In genomic region chr2:20713585-20713984, GRCh38 we compare ENCODE assay signal across 1 cellular context. TPM values are rescaled to one million over a fixed set of nuclear protein-coding genes. Genes with fewer than 3 reads are reported as not detected.
"Had no signal": no experiment of that assay in that cellular context is flagged by ENCODE, and none has a peak within 500 bp of the region (broad histone marks: within the 10 kb centered on the region; RNA-seq: fewer than 3 reads in every experiment).

No MANE protein-coding gene starts in this region.

RNA-seq across cellular contexts. Expression of gene GDF7, which starts 46.6 kb away (rescaled TPM):
- total RNA-seq: RPMI7951 had no signal
